33 cellular contexts compared by ENCODE assay signal in genomic region chr7:17036584-17036983, GRCh38.
"Had no signal": no experiment of that assay in that cellular context is flagged by ENCODE, and none has a peak within 500 bp of the region (broad histone marks: within the 10 kb centered on the region; RNA-seq: fewer than 3 reads in every experiment).

No MANE protein-coding gene starts in this region.

- H3K27me3 ChIP-seq: adrenal gland, ascending aorta, cardiac muscle cell had no signal

- H3K4me3 ChIP-seq: adrenal gland, ascending aorta, cardiac muscle cell had no signal

- ATAC-seq: activated CD8-positive, alpha-beta T cell treated with anti-CD3 and anti-CD28 coated beads for 36 hours; activated naive CD4-positive, alpha-beta T cell treated with anti-CD3 and anti-CD28 coated beads, Interleukin-2, amount 50 U/mL, for 72 hours; activated T-cell treated with anti-CD3 and anti-CD28 coated beads, Interleukin-2, amount 50 U/mL, for 4 hours; activated T-cell treated with anti-CD3 and anti-CD28 coated beads, Interleukin-2, amount 50 U/mL, for 72 hours; activated T-helper 17 cell treated with anti-CD3 and anti-CD28 coated beads, Interleukin-2, amount 50 U/mL, for 72 hours had no signal

- H3K9me3 ChIP-seq: adrenal gland, ascending aorta had no signal

- H3K27ac ChIP-seq: adrenal gland, ascending aorta, cardiac muscle cell, VCaP had no signal

- DNase-seq: activated B cell treated with CpG ODN at 0.5 μM for 24 hours; activated CD4-positive, alpha-beta memory T cell treated with anti-CD3 and anti-CD28 coated beads for 36 hours; activated CD4-positive, alpha-beta T cell treated with anti-CD3 and anti-CD28 coated beads for 4 hours; activated CD4-positive, alpha-beta T cell treated with anti-CD3 and anti-CD28 coated beads, Interleukin-2, amount 10 ng/mL, durations not matched to agents 24 days and 14 days; activated CD4-positive, alpha-beta T cell treated with anti-CD3 and anti-CD28 coated beads, Interleukin-2, amount 50 U/mL, for 1 hour; activated CD4-positive, alpha-beta T cell treated with anti-CD3 and anti-CD28 coated beads, Interleukin-2, amount 50 U/mL, for 4 hours; activated CD4-positive, CD25-positive, alpha-beta regulatory T cell treated with anti-CD3 and anti-CD28 coated beads, Interleukin-2, amount 50 U/mL, for 72 hours; activated CD8-positive, alpha-beta memory T cell treated with anti-CD3 and anti-CD28 coated beads, Interleukin-2, amount 50 U/mL, for 4 hours; activated CD8-positive, alpha-beta T cell treated with anti-CD3 and anti-CD28 coated beads for 36 hours; activated effector memory CD4-positive, alpha-beta T cell treated with anti-CD3 and anti-CD28 coated beads, Interleukin-2, amount 50 U/mL, for 16 hours; activated gamma-delta T cell treated with Interleukin-2 at 50 U/mL for 16 hours; activated naive CD4-positive, alpha-beta T cell; activated naive CD4-positive, alpha-beta T cell treated with anti-CD3 and anti-CD28 coated beads for 36 hours; activated naive CD4-positive, alpha-beta T cell treated with anti-CD3 and anti-CD28 coated beads, Interleukin-2, amount 50 U/mL, for 16 hours; activated naive CD8-positive, alpha-beta T cell treated with anti-CD3 and anti-CD28 coated beads for 36 hours; activated T-cell treated with anti-CD3 and anti-CD28 coated beads for 4 hours; activated T-cell treated with anti-CD3 and anti-CD28 coated beads, Interleukin-2, amount 50 U/mL, for 1 hour; activated T-cell treated with anti-CD3 and anti-CD28 coated beads, Interleukin-2, amount 50 U/mL, for 4 hours; activated T-cell treated with anti-CD3 and anti-CD28 coated beads, Interleukin-2, amount 50 U/mL, for 72 hours; adrenal gland; amygdala; anterior cingulate cortex; caudate nucleus; cerebellar nuclear complex; T-helper 2 cell; T-helper 9 cell had no signal

- FAIRE-seq: bronchial epithelial cell, TTC549 had no signal

- H3K36me3 ChIP-seq: adrenal gland, ascending aorta, cardiac muscle cell had no signal
